1 cellular context compared by ENCODE assay signal in the genomic region with DNA sequence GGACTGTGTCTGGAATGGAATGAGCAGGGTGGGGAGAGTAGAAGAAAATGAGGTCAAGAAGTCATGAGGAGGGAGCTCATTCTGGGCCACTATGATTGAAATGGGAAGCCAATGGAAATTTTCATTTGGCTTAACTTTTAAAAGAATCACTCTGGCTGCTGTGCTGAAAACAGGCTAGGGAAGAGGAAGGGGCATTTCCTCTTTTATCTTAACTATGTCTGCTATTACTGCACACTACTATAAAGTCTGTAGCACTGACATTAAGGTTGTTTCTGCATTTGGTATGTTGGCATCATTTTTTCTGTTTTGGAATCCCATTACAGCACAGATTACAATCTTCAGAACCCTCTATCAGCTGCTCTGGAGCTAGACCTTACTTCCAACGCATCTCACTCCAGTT.
TF ChIP-seq lines count a peak whose summit lies in the region.

No MANE protein-coding gene starts in this region.

TF ChIP-seq in GM23338, 12 proteins besides CTCF, POLR2A, EP300 and RAD21:
- TF ChIP-seq, protein P1, sequence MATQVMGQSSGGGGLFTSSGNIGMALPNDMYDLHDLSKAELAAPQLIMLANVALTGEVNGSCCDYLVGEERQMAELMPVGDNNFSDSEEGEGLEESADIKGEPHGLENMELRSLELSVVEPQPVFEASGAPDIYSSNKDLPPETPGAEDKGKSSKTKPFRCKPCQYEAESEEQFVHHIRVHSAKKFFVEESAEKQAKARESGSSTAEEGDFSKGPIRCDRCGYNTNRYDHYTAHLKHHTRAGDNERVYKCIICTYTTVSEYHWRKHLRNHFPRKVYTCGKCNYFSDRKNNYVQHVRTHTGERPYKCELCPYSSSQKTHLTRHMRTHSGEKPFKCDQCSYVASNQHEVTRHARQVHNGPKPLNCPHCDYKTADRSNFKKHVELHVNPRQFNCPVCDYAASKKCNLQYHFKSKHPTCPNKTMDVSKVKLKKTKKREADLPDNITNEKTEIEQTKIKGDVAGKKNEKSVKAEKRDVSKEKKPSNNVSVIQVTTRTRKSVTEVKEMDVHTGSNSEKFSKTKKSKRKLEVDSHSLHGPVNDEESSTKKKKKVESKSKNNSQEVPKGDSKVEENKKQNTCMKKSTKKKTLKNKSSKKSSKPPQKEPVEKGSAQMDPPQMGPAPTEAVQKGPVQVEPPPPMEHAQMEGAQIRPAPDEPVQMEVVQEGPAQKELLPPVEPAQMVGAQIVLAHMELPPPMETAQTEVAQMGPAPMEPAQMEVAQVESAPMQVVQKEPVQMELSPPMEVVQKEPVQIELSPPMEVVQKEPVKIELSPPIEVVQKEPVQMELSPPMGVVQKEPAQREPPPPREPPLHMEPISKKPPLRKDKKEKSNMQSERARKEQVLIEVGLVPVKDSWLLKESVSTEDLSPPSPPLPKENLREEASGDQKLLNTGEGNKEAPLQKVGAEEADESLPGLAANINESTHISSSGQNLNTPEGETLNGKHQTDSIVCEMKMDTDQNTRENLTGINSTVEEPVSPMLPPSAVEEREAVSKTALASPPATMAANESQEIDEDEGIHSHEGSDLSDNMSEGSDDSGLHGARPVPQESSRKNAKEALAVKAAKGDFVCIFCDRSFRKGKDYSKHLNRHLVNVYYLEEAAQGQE (IDR thresholded peaks at IDR 0.05; ENCODE audit: unreplicated experiment) = no peak
- TF ChIP-seq CREB1 (CRISPR knock-in tag; IDR thresholded peaks at IDR 0.05; ENCODE audit: low read depth) (no peak), STAT1 (IDR thresholded peaks at IDR 0.05; ENCODE audit: unreplicated experiment) (no peak), POLR2AphosphoS5 (IDR thresholded peaks at IDR 0.05; ENCODE audit: low read depth) (no peak), ZNF114 (CRISPR knock-in tag; IDR thresholded peaks at IDR 0.05) (no peak), EZH2 (IDR thresholded peaks at IDR 0.05; ENCODE audit: low read depth, unreplicated experiment) (no peak), EZH2phosphoT487 (IDR thresholded peaks at IDR 0.05; ENCODE audit: unreplicated experiment) (no peak), NANOG (IDR thresholded peaks at IDR 0.05; ENCODE audit: borderline replicate concordance) (no peak), ZNF331 (CRISPR knock-in tag; IDR thresholded peaks at IDR 0.05; ENCODE audit: low read depth) (no peak), JUNB (IDR thresholded peaks at IDR 0.05; ENCODE audit: unreplicated experiment) (no peak)
- TF ChIP-seq, protein P2, sequence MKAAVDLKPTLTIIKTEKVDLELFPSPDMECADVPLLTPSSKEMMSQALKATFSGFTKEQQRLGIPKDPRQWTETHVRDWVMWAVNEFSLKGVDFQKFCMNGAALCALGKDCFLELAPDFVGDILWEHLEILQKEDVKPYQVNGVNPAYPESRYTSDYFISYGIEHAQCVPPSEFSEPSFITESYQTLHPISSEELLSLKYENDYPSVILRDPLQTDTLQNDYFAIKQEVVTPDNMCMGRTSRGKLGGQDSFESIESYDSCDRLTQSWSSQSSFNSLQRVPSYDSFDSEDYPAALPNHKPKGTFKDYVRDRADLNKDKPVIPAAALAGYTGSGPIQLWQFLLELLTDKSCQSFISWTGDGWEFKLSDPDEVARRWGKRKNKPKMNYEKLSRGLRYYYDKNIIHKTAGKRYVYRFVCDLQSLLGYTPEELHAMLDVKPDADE (IDR thresholded peaks at IDR 0.05) = no peak
- TF ChIP-seq, protein P3, sequence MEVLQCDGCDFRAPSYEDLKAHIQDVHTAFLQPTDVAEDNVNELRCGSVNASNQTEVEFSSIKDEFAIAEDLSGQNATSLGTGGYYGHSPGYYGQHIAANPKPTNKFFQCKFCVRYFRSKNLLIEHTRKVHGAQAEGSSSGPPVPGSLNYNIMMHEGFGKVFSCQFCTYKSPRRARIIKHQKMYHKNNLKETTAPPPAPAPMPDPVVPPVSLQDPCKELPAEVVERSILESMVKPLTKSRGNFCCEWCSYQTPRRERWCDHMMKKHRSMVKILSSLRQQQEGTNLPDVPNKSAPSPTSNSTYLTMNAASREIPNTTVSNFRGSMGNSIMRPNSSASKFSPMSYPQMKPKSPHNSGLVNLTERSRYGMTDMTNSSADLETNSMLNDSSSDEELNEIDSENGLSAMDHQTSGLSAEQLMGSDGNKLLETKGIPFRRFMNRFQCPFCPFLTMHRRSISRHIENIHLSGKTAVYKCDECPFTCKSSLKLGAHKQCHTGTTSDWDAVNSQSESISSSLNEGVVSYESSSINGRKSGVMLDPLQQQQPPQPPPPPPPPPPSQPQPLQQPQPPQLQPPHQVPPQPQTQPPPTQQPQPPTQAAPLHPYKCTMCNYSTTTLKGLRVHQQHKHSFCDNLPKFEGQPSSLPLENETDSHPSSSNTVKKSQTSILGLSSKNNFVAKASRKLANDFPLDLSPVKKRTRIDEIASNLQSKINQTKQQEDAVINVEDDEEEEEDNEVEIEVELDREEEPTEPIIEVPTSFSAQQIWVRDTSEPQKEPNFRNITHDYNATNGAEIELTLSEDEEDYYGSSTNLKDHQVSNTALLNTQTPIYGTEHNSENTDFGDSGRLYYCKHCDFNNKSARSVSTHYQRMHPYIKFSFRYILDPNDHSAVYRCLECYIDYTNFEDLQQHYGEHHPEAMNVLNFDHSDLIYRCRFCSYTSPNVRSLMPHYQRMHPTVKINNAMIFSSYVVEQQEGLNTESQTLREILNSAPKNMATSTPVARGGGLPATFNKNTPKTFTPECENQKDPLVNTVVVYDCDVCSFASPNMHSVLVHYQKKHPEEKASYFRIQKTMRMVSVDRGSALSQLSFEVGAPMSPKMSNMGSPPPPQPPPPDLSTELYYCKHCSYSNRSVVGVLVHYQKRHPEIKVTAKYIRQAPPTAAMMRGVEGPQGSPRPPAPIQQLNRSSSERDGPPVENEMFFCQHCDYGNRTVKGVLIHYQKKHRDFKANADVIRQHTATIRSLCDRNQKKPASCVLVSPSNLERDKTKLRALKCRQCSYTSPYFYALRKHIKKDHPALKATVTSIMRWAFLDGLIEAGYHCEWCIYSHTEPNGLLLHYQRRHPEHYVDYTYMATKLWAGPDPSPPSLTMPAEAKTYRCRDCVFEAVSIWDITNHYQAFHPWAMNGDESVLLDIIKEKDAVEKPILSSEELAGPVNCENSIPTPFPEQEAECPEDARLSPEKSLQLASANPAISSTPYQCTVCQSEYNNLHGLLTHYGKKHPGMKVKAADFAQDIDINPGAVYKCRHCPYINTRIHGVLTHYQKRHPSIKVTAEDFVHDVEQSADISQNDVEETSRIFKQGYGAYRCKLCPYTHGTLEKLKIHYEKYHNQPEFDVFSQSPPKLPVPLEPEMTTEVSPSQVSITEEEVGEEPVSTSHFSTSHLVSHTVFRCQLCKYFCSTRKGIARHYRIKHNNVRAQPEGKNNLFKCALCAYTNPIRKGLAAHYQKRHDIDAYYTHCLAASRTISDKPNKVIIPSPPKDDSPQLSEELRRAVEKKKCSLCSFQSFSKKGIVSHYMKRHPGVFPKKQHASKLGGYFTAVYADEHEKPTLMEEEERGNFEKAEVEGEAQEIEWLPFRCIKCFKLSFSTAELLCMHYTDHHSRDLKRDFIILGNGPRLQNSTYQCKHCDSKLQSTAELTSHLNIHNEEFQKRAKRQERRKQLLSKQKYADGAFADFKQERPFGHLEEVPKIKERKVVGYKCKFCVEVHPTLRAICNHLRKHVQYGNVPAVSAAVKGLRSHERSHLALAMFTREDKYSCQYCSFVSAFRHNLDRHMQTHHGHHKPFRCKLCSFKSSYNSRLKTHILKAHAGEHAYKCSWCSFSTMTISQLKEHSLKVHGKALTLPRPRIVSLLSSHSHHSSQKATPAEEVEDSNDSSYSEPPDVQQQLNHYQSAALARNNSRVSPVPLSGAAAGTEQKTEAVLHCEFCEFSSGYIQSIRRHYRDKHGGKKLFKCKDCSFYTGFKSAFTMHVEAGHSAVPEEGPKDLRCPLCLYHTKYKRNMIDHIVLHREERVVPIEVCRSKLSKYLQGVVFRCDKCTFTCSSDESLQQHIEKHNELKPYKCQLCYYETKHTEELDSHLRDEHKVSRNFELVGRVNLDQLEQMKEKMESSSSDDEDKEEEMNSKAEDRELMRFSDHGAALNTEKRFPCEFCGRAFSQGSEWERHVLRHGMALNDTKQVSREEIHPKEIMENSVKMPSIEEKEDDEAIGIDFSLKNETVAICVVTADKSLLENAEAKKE (CRISPR knock-in tag; IDR thresholded peaks at IDR 0.05) = no peak
